1 cellular context compared by ENCODE assay signal in genomic region chr2:157743051-157743450, GRCh38.
TF ChIP-seq lines count a peak whose summit lies in the region.

No MANE protein-coding gene starts in this region.

TF ChIP-seq in GM12878, 131 proteins besides CTCF, POLR2A, EP300 and RAD21 (continued from another document):
- peak; percentile 43; the same call in 1 of the 2 replicates for TF ChIP-seq TCF7 (IDR thresholded peaks at IDR 0.05; ENCODE audit: borderline replicate concordance)
- no peak for TF ChIP-seq KDM1A (IDR thresholded peaks at IDR 0.05; ENCODE audit: borderline replicate concordance)
- no peak for TF ChIP-seq YY1 (IDR thresholded peaks at IDR 0.05; ENCODE audit: low read depth, low read length)
- TF ChIP-seq NR2F1 (conservative IDR thresholded peaks at IDR 0.05), result peak; percentile 76
- TF ChIP-seq SIX5 (IDR thresholded peaks at IDR 0.05; ENCODE audit: low read depth, low read length, severe bottlenecking), result no peak
- no peak for TF ChIP-seq PBX3 (IDR thresholded peaks at IDR 0.05; ENCODE audit: insufficient replicate concordance, low read depth, low read length)
- TF ChIP-seq PRDM15 (CRISPR knock-in tag; IDR thresholded peaks at IDR 0.05), result no peak
- TF ChIP-seq ZNF384 (IDR thresholded peaks at IDR 0.05; ENCODE audit: borderline replicate concordance, low read depth, low read length), result no peak
- no peak for TF ChIP-seq CBX3 (IDR thresholded peaks at IDR 0.05; ENCODE audit: borderline replicate concordance, low read depth)
- TF ChIP-seq CBX5 (IDR thresholded peaks at IDR 0.05; ENCODE audit: low read depth), result no peak
- no peak for TF ChIP-seq LARP7 (IDR thresholded peaks at IDR 0.05)
- TF ChIP-seq SP1 (IDR thresholded peaks at IDR 0.05; ENCODE audit: low read depth, low read length), result no peak
- TF ChIP-seq NR2C1 (IDR thresholded peaks at IDR 0.05), result no peak
- no peak for TF ChIP-seq YBX1 (IDR thresholded peaks at IDR 0.05)
- TF ChIP-seq FOXM1 (IDR thresholded peaks at IDR 0.05; ENCODE audit: low read depth, low read length), result peak; percentile 59; the same call in 1 of the 2 replicates
- TF ChIP-seq POLR2AphosphoS2 (IDR thresholded peaks at IDR 0.05; ENCODE audit: low read depth, low read length), result no peak
- no peak for TF ChIP-seq ZNF217 (IDR thresholded peaks at IDR 0.05)
- peak; percentile 75 for TF ChIP-seq BCL11A (IDR thresholded peaks at IDR 0.05; ENCODE audit: low read depth, low read length)
- peak; percentile 76 for TF ChIP-seq NFIC (IDR thresholded peaks at IDR 0.05; ENCODE audit: low read depth, low read length)
- TF ChIP-seq STAT1 (conservative IDR thresholded peaks at IDR 0.05), result no peak
